In the genomic region with DNA sequence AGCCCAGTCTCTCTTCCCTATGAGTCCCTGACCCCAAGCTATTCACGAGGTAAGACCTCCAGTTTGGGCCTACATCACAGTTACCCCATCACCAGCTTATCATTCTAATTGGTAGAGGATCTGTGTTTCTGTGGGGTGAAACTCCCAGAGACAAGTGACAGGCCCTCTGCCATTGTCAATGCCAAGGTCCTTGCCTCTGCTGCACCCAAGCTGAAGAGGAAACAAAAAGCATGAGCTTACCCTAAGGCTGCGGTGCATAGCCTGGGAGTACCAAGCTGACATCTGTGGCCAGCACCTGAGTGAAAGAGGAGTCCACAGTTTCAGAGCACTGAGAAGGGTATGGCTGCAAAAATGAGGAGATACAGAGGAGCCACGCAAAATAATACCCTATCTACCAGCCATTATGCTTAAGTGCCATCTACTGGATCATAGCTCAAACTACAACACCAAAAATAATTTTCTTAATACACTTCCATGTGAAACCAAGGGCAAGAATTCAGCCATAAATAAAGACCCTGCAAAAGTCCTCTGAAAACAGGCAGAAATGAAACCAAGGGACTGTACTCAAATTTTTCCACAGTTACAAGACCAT, we compare ENCODE assay signal across 8 cellular contexts.
DNase-seq lines count a peak whose midpoint lies in the region; ATAC-seq and TF ChIP-seq lines count a peak whose summit lies in the region.

No MANE protein-coding gene starts in this region.

- TF ChIP-seq POLR2A in body of pancreas (IDR thresholded peaks at IDR 0.05): no peak

- H3K27me3 Mint-ChIP-seq in CD4-positive, alpha-beta T cell: no peaks in the 10 kb centered on the region

- no peaks in the 10 kb centered on the region for H3K4me1 Mint-ChIP-seq in CD4-positive, alpha-beta T cell (ENCODE audit: low read depth)

- POLR2A ChIA-PET in CD4-positive, alpha-beta T cell (lab: Charles Lee): no interaction called here

- no peaks in the 10 kb centered on the region for H3K36me3 Mint-ChIP-seq in CD4-positive, alpha-beta T cell (ENCODE audit: low read depth)

- no peak overlapping the region for H3K27ac ChIP-seq in body of pancreas
- no peak overlapping the region for H3K27ac ChIP-seq in CD4-positive, alpha-beta T cell (ENCODE audit: low read depth, low read length)

- 44 to 45% methylated on average over 3 of the region's 3 CpGs for whole genome bisulfite sequencing in body of pancreas, 2 donors

- CTCF ChIA-PET in CD4-positive, alpha-beta T cell (lab: Charles Lee): no interaction called here

- no peaks in the 10 kb centered on the region for H3K27me3 ChIP-seq in body of pancreas
- no peaks in the 10 kb centered on the region for H3K27me3 ChIP-seq in CD4-positive, alpha-beta T cell (ENCODE audit: control insufficient read depth, insufficient read depth, low read length)

- no peaks in the 10 kb centered on the region for H3K9me3 ChIP-seq in body of pancreas
- H3K9me3 ChIP-seq in CD4-positive, alpha-beta T cell (ENCODE audit: control insufficient read depth, low read length): peaks cover 5% of the 10 kb centered on the region

- intact Hi-C loops in body of pancreas (cut with DNase I): loop anchor here (10.0 kb wide), 1 partner anchor 196 kb away; no protein-coding TSS in a partner anchor
- intact Hi-C loops in CD4-positive, alpha-beta T cell (cut with DNase I, micrococcal nuclease): no loop called here

- no peak overlapping the region for H3K4me3 Mint-ChIP-seq in CD4-positive, alpha-beta T cell

- peaks cover 18% of the 10 kb centered on the region for H3K9me3 Mint-ChIP-seq in CD4-positive, alpha-beta T cell

- H3K36me3 ChIP-seq in body of pancreas (replicated peaks in 1 of 2; ENCODE audit: insufficient read depth in 1 of 2, low read depth in 2 of 2): no peaks in the 10 kb centered on the region

- no peak overlapping the region for H3K4me3 ChIP-seq in body of pancreas

- ATAC-seq in body of pancreas: peak; percentile 77
- no peak for ATAC-seq in CD4-positive, alpha-beta T cell (ENCODE audit: poor library complexity)

- DNase-seq in NCI-H2107 treated with DMSO at 0.1 percent for 48 hours (lab: John Stamatoyannopoulos, UW; ENCODE audit: unreplicated experiment): peak; percentile 73
- DNase-seq in NCI-H2107 (lab: John Stamatoyannopoulos, UW): no peak
- peak; percentile 58 for DNase-seq in NCI-H1105 treated with DMSO at 0.1 percent for 48 hours (lab: John Stamatoyannopoulos, UW)
- peak in 1 of 4 donors; percentile 9 for DNase-seq in body of pancreas
- peak; percentile 27 for DNase-seq in renal cortical epithelial cell (ENCODE audit: low read depth)
- no peak for DNase-seq in activated CD4-positive, alpha-beta T cell treated with anti-CD3 and anti-CD28 coated beads, Interleukin-2, amount 50 U/mL, for 4 hours
- no peak for DNase-seq in midbrain (lab: John Stamatoyannopoulos, UW)
- no peak for DNase-seq in CD4-positive, alpha-beta T cell

- peaks cover 4% of the 10 kb centered on the region for H3K4me1 ChIP-seq in body of pancreas

- no peak overlapping the region for H3K27ac Mint-ChIP-seq in CD4-positive, alpha-beta T cell

- peak; percentile 43 to 85 (median 74) for TF ChIP-seq CTCF in body of pancreas (IDR thresholded peaks at IDR 0.05)
- no peak for TF ChIP-seq CTCF in CD4-positive, alpha-beta T cell (IDR thresholded peaks at IDR 0.05)

Comparison
In these comparisons a context has a peak if more than half of its experiments do, and no peak if none do; other contexts are left out.
1. DNase-seq: peak in NCI-H2107 treated with DMSO at 0.1 percent for 48 hours (single experiment), NCI-H1105 treated with DMSO at 0.1 percent for 48 hours (single experiment) and renal cortical epithelial cell (single experiment); none in NCI-H2107 (single experiment), activated CD4-positive, alpha-beta T cell treated with anti-CD3 and anti-CD28 coated beads, Interleukin-2, amount 50 U/mL, for 4 hours (0 of 2), midbrain (single experiment) and CD4-positive, alpha-beta T cell (0 of 10).